17 cellular contexts compared by ENCODE assay signal in the genomic region with DNA sequence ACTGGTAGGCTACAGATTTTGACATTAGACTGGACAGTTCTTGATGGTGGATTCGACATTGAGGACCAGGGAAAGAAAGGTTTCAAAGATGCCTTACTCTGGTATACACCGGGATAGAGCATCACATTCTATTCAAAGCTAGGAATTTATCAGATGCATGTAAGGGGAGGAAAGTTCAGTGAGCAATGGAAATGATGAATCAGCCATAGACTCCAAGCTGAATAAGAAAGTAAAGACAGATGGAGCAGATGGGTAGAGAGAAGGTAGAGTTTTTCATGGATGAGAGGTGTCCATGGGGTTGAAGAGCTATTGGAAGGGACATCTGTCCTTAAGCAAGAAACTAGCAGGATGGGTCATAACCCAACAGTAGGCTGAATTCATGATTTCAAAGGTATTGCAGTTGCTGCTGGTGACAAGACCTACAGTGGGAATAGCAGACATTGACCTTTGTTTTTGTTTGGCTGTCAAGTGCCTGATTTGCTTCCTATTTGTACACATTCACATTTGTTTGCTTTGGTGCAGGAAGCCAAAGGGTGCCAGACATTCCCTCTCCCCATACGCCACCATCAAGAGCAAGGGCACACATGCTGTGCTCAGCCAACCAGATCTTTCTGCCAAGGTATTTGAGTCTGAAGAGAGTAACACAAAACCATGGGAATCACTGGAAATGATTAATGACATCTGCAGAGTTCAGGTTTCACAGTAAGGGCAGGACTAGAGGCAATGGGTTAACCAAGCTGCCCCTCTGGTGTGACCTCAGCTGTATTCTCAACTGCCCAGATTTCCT. TPM values are rescaled to one million over a fixed set of nuclear protein-coding genes. Genes with fewer than 3 reads are reported as not detected.
DNase-seq lines count a peak whose midpoint lies in the region; ATAC-seq and TF ChIP-seq lines count a peak whose summit lies in the region.
"Had no signal": no experiment of that assay in that cellular context is flagged by ENCODE, and none has a peak within 500 bp of the region (broad histone marks: within the 10 kb centered on the region; RNA-seq: fewer than 3 reads in every experiment).

No MANE protein-coding gene starts in this region.

- peak overlapping the region; percentile 38 for H3K4me2 ChIP-seq in PC-9

- H3K27me3 ChIP-seq in PC-9 (ENCODE audit: insufficient read depth, low read depth), result no peaks in the 10 kb centered on the region
- H3K27me3 ChIP-seq in liver (ENCODE audit: control insufficient read depth in 4 of 4, insufficient read depth in 4 of 4, low read length in 3 of 4), result no peaks in the 10 kb centered on the region
- no peaks in the 10 kb centered on the region for H3K27me3 ChIP-seq in tibial nerve

- H3K4me1 ChIP-seq in PC-9 (replicated peaks; ENCODE audit: insufficient read depth) (peaks cover 27% of the 10 kb centered on the region), liver (ENCODE audit: control insufficient read depth in 4 of 4, insufficient read depth in 4 of 4, low read length in 3 of 4) (peaks cover 2 to 21% (median 12%) of the 10 kb centered on the region in 4 donors), tibial nerve (no peaks in the 10 kb centered on the region)

- POLR2A ChIA-PET in PC-9 (lab: Charles Lee; ENCODE audit: unreplicated experiment), result no interaction called here
- POLR2A ChIA-PET in naive thymus-derived CD8-positive, alpha-beta T cell (lab: Charles Lee), result no interaction called here

- no peak for TF ChIP-seq POLR2A in tibial nerve (IDR thresholded peaks at IDR 0.05)

- H3K9me3 Mint-ChIP-seq in naive thymus-derived CD8-positive, alpha-beta T cell, result no peaks in the 10 kb centered on the region
- H3K9me3 Mint-ChIP-seq: activated naive CD8-positive, alpha-beta T cell treated with anti-CD3 and anti-CD28 coated beads, Interleukin-2, amount 50 U/mL, for 24 hours; activated T-cell treated with anti-CD3 and anti-CD28 coated beads, Interleukin-2, amount 50 U/mL, for 72 hours; mesothelial cell of epicardium had no signal

- no peak for TF ChIP-seq CTCF in PC-9 (conservative IDR thresholded peaks at IDR 0.05)
- no peak for TF ChIP-seq CTCF in liver (IDR thresholded peaks at IDR 0.05; ENCODE audit: low read depth, low read length, missing input control)
- no peak for TF ChIP-seq CTCF in tibial nerve (IDR thresholded peaks at IDR 0.05)
- TF ChIP-seq CTCF in coronary artery (IDR thresholded peaks at IDR 0.05), result no peak

- TF ChIP-seq RAD21 in liver (IDR thresholded peaks at IDR 0.05), result peak; percentile 14 to 32

- peaks cover 11% of the 10 kb centered on the region; the same call in 1 of the 2 replicates for H3F3A ChIP-seq in PC-9 (ENCODE audit: insufficient read depth, low read depth)

- H3K9me2 ChIP-seq in PC-9 (ENCODE audit: insufficient read depth), result no peaks in the 10 kb centered on the region

- BruUV-seq in PC-9 (replicated peaks; lab: Mats Ljungman, UMichigan), result no TSS peak

- no peak for TF ChIP-seq EP300 in tibial nerve (IDR thresholded peaks at IDR 0.05)

- H3K36me3 Mint-ChIP-seq in naive thymus-derived CD8-positive, alpha-beta T cell, result no peaks in the 10 kb centered on the region
- H3K36me3 Mint-ChIP-seq: mesothelial cell of epicardium had no signal

- peak; percentile 81 for DNase-seq in DMS79 treated with DMSO at 0.1 percent for 48 hours (lab: John Stamatoyannopoulos, UW)
- peak; percentile 31 for DNase-seq in NCI-H2107 (lab: John Stamatoyannopoulos, UW)
- DNase-seq in PC-9, result peak; percentile 21 to 91
- DNase-seq in naive thymus-derived CD8-positive, alpha-beta T cell, result no peak
- DNase-seq in head of caudate nucleus, result no peak
- DNase-seq in tibial nerve (ENCODE audit: low spot score in 2 of 2), result no peak
- no peak for DNase-seq in coronary artery (ENCODE audit: low spot score)
- DNase-seq: activated CD4-positive, alpha-beta T cell treated with anti-CD3 and anti-CD28 coated beads, Interleukin-2, amount 50 U/mL, for 48 hours; activated naive CD8-positive, alpha-beta T cell treated with anti-CD3 and anti-CD28 coated beads, Interleukin-2, amount 50 U/mL, for 24 hours; activated T-cell treated with anti-CD3 and anti-CD28 coated beads, Interleukin-2, amount 50 U/mL, for 72 hours; KBM-7; NCI-H1694; occipital lobe; small intestine; stimulated activated naive CD4-positive, alpha-beta T cell had no signal

- H3K79me2 ChIP-seq in PC-9 (ENCODE audit: low read depth), result no peaks in the 10 kb centered on the region

- WGBS in liver, result 75% methylated on average over 3 of the region's 3 CpGs
- 78 to 83% methylated on average over 3 of the region's 3 CpGs for WGBS in tibial nerve, 2 donors

- no peak overlapping the region for H3K4me3 Mint-ChIP-seq in naive thymus-derived CD8-positive, alpha-beta T cell
- H3K4me3 Mint-ChIP-seq: activated naive CD8-positive, alpha-beta T cell treated with anti-CD3 and anti-CD28 coated beads, Interleukin-2, amount 50 U/mL, for 24 hours; activated T-cell treated with anti-CD3 and anti-CD28 coated beads, Interleukin-2, amount 50 U/mL, for 72 hours; mesothelial cell of epicardium had no signal

- H3K27ac Mint-ChIP-seq in naive thymus-derived CD8-positive, alpha-beta T cell, result no peak overlapping the region
- H3K27ac Mint-ChIP-seq: activated naive CD8-positive, alpha-beta T cell treated with anti-CD3 and anti-CD28 coated beads, Interleukin-2, amount 50 U/mL, for 24 hours; activated T-cell treated with anti-CD3 and anti-CD28 coated beads, Interleukin-2, amount 50 U/mL, for 72 hours; mesothelial cell of epicardium had no signal

- no peaks in the 10 kb centered on the region for H4K20me1 ChIP-seq in PC-9 (ENCODE audit: insufficient read depth)

- CTCF ChIA-PET in PC-9 (lab: Charles Lee), result no interaction called here

- no peak overlapping the region for H2AFZ ChIP-seq in PC-9

- H3K9me3 ChIP-seq in PC-9 (ENCODE audit: insufficient read depth, low read depth), result no peaks in the 10 kb centered on the region
- no peaks in the 10 kb centered on the region for H3K9me3 ChIP-seq in liver (ENCODE audit: control insufficient read depth in 4 of 4, low read length in 3 of 4)
- no peaks in the 10 kb centered on the region for H3K9me3 ChIP-seq in tibial nerve

- peak overlapping the region; percentile 80 for H3K27ac ChIP-seq in PC-9
- H3K27ac ChIP-seq in liver (ENCODE audit: low read depth in 1 of 2, low read length in 2 of 2), result peak overlapping the region; percentile 15 to 33
- H3K27ac ChIP-seq in tibial nerve, result no peak overlapping the region
- no peak overlapping the region for H3K27ac ChIP-seq in coronary artery

- no peaks in the 10 kb centered on the region for H3K4me1 Mint-ChIP-seq in naive thymus-derived CD8-positive, alpha-beta T cell
- H3K4me1 Mint-ChIP-seq: activated naive CD8-positive, alpha-beta T cell treated with anti-CD3 and anti-CD28 coated beads, Interleukin-2, amount 50 U/mL, for 24 hours; mesothelial cell of epicardium had no signal

- H3K36me3 ChIP-seq in PC-9 (ENCODE audit: low read depth), result no peaks in the 10 kb centered on the region
- H3K36me3 ChIP-seq in liver (ENCODE audit: control insufficient read depth in 4 of 4, insufficient read depth in 3 of 4, low read depth in 1 of 4, low read length in 3 of 4), result no peaks in the 10 kb centered on the region
- H3K36me3 ChIP-seq in tibial nerve, result no peaks in the 10 kb centered on the region

- H3K4me3 ChIP-seq in PC-9 (no peak overlapping the region), liver (ENCODE audit: low read depth in 1 of 3, low read length in 3 of 3) (no peak overlapping the region), tibial nerve (no peak overlapping the region), coronary artery (no peak overlapping the region)

- H3K27me3 Mint-ChIP-seq in naive thymus-derived CD8-positive, alpha-beta T cell, result no peaks in the 10 kb centered on the region
- H3K27me3 Mint-ChIP-seq: activated naive CD8-positive, alpha-beta T cell treated with anti-CD3 and anti-CD28 coated beads, Interleukin-2, amount 50 U/mL, for 24 hours had no signal

- no peak for ATAC-seq in naive thymus-derived CD8-positive, alpha-beta T cell
- ATAC-seq: activated naive CD8-positive, alpha-beta T cell treated with anti-CD3 and anti-CD28 coated beads, Interleukin-2, amount 50 U/mL, for 24 hours; activated T-cell treated with anti-CD3 and anti-CD28 coated beads, Interleukin-2, amount 50 U/mL, for 72 hours had no signal

- no peak overlapping the region for H3K9ac ChIP-seq in liver (ENCODE audit: low read depth in 1 of 2, low read length in 2 of 2)

- intact Hi-C loops in PC-9 (cut with micrococcal nuclease; ENCODE audit: unreplicated experiment), result no loop called here
- intact Hi-C loops in head of caudate nucleus (cut with DNase I), result no loop called here

TF ChIP-seq in liver, 16 proteins besides CTCF, POLR2A, EP300 and RAD21 (continues in another document):
- TF ChIP-seq HNF4A (conservative IDR thresholded peaks at IDR 0.05) (peak; percentile 72 to 82), MAX (IDR thresholded peaks at IDR 0.05) (peak; percentile 87), HNF4G (IDR thresholded peaks at IDR 0.05) (peak; percentile 21), EGR1 (IDR thresholded peaks at IDR 0.05; ENCODE audit: low read depth in 2 of 2) (peak in 1 of 2 donors; percentile 14), ATF3 (IDR thresholded peaks at IDR 0.05) (no peak), YY1 (IDR thresholded peaks at IDR 0.05) (peak; percentile 74), FOXA1 (IDR thresholded peaks at IDR 0.05) (peak; percentile 50), FOXA2 (IDR thresholded peaks at IDR 0.05) (peak; percentile 74)

RNA-seq across cellular contexts. Expression of gene CACUL1, which starts 8.6 kb away (rescaled TPM):
- 49.4 and 62.5 TPM in 2 replicates for total RNA-seq in PC-9 (2021)
- 10 to 100 TPM; 12.8 to 13.5 TPM for total RNA-seq in liver
- 10 to 100 TPM in 1 of 2 donors, 1 to 10 TPM in 1; 3.9 to 15.8 TPM for polyA plus RNA-seq in liver
- total RNA-seq in naive thymus-derived CD8-positive, alpha-beta T cell, result 10 to 100 TPM; 37.8 to 42.1 TPM
- polyA plus RNA-seq in naive thymus-derived CD8-positive, alpha-beta T cell, result 10 to 100 TPM; 23.1 to 29.2 (median 25.4) TPM
- 10 to 100 TPM; 24.0 to 45.7 (median 26.4) TPM for total RNA-seq in tibial nerve

Comparison
In these comparisons a context has a peak if more than half of its experiments do, and no peak if none do; other contexts are left out.
1. DNase-seq: peak in DMS79 treated with DMSO at 0.1 percent for 48 hours (single experiment), NCI-H2107 (single experiment) and PC-9 (2 of 2); none in naive thymus-derived CD8-positive, alpha-beta T cell (0 of 10), head of caudate nucleus (0 of 42), tibial nerve (0 of 2) and coronary artery (single experiment).
2. H3K27ac ChIP-seq: peak in PC-9 (single experiment) and liver (2 of 2); none in tibial nerve (0 of 4) and coronary artery (0 of 2).